Comparison of ENCODE assay signal across 9 cellular contexts in genomic region chr14:38254565-38255407, GRCh38. TPM values are rescaled to one million over a fixed set of nuclear protein-coding genes. Genes with fewer than 3 reads are reported as not detected.
DNase-seq lines count a peak whose midpoint lies in the region; ATAC-seq, FAIRE-seq and TF ChIP-seq lines count a peak whose summit lies in the region.
"Had no signal": no experiment of that assay in that cellular context is flagged by ENCODE, and none has a peak within 500 bp of the region (broad histone marks: within the 10 kb centered on the region; RNA-seq: fewer than 3 reads in every experiment).

No MANE protein-coding gene starts in this region.

- H3K27me3 Mint-ChIP-seq in HFFc6 (ENCODE audit: insufficient read depth) = no peaks in the 10 kb centered on the region; the same call in 1 of the 2 replicates

- TF ChIP-seq CTCF in HFFc6 (IDR thresholded peaks at IDR 0.05) (no peak), cardiac fibroblast (IDR thresholded peaks at IDR 0.05; ENCODE audit: low read depth, low read length) (no peak)

- peaks cover 4% of the 10 kb centered on the region; the same call in 1 of the 2 replicates for H3K36me3 Mint-ChIP-seq in HFFc6 (ENCODE audit: low read depth)

- H3K9me3 ChIP-seq in small intestine (ENCODE audit: control insufficient read depth, low read depth) = no peaks in the 10 kb centered on the region
- H3K9me3 ChIP-seq: neutrophil had no signal

- peaks cover 0 to 8% of the 10 kb centered on the region in 2 donors for H3K27me3 ChIP-seq in small intestine (ENCODE audit: control insufficient read depth in 2 of 2, insufficient read depth in 2 of 2, low read length in 2 of 2)

- H3K4me3 ChIP-seq in cardiac fibroblast (replicated peaks in 1 of 2; ENCODE audit: low read depth in 2 of 2, low read length in 2 of 2) (peak overlapping the region; percentile 47 to 56), small intestine (ENCODE audit: low read depth in 1 of 2, low read length in 2 of 2) (peak overlapping the region; percentile 19 to 33)

- no peaks in the 10 kb centered on the region for H3K4me1 ChIP-seq in small intestine (ENCODE audit: control insufficient read depth in 2 of 2, insufficient read depth in 1 of 2, low read depth in 1 of 2, low read length in 1 of 2)

- DNase-seq in HFFc6 (no peak), cardiac fibroblast (ENCODE audit: low read depth in 2 of 2) (peak; percentile 13 to 30), islet precursor cell (peak; percentile 75), small intestine (no peak), HK-2 (ENCODE audit: unreplicated experiment) (no peak), pons (ENCODE audit: low spot score) (no peak)

- ATAC-seq in GM21381 (IDR thresholded peaks at IDR 0.05; ENCODE audit: unreplicated experiment) = no peak
- no peak for ATAC-seq in GM18858 (IDR thresholded peaks at IDR 0.05; ENCODE audit: unreplicated experiment)

- no peaks in the 10 kb centered on the region for H3K36me3 ChIP-seq in small intestine (ENCODE audit: control insufficient read depth in 2 of 2, insufficient read depth in 2 of 2, low read length in 2 of 2)
- H3K36me3 ChIP-seq: neutrophil had no signal

- H3K9me3 Mint-ChIP-seq in HFFc6 = peaks cover 8% of the 10 kb centered on the region; the same call in 1 of the 2 replicates

- peak overlapping the region; percentile 24; the same call in 1 of the 2 replicates for H3K4me3 Mint-ChIP-seq in HFFc6

- WGBS in small intestine, 3 donors = 13 to 18% (median 13%) methylated on average over 44 of the region's 44 CpGs

- H3K27ac Mint-ChIP-seq in HFFc6 = no peak overlapping the region

- FAIRE-seq in small intestine (lab: Jason Lieb, UNC) = no peak

- peaks cover 17% of the 10 kb centered on the region for H3K4me1 Mint-ChIP-seq in HFFc6 (ENCODE audit: low read depth)

- peak overlapping the region; percentile 24 to 88 for H3K27ac ChIP-seq in small intestine (ENCODE audit: low read depth in 1 of 2, low read length in 1 of 2)
- H3K27ac ChIP-seq: neutrophil had no signal

RNA-seq across cellular contexts. Expression of gene CLEC14A, which starts 1.1 kb away (rescaled TPM):
- total RNA-seq in HFFc6 (2021; fragmentation: NEBNext Ultra II Directional; extraction: Animal tissue kit (Norgen Biotek cat#: 25700)) = under 1 TPM in 2 of 6 experiments, not detected in 4; 0.08 to 0.12 TPM
- polyA plus RNA-seq in small intestine = 10 to 100 TPM in 1 of 3 donors, 1 to 10 TPM in 1, under 1 TPM in 1; 0.45 to 47.7 (median 1.9) TPM

RNA-seq across cellular contexts. Expression of gene SSTR1, which starts 47.1 kb away (rescaled TPM):
- total RNA-seq in HFFc6 (2021; fragmentation: NEBNext Ultra II Directional; extraction: Animal tissue kit (Norgen Biotek cat#: 25700)) = 100 to 1,000 TPM; 106 to 209 (median 120) TPM
- 10 to 100 TPM in 1 of 3 donors, 1 to 10 TPM in 2; 7.8 to 10.9 (median 8.9) TPM for polyA plus RNA-seq in small intestine

Comparison
In these comparisons a context has a peak if more than half of its experiments do, and no peak if none do; other contexts are left out.
1. DNase-seq: peak in cardiac fibroblast (2 of 2) and islet precursor cell (single experiment); none in HFFc6 (single experiment), small intestine (single experiment), HK-2 (single experiment) and pons (single experiment).